In genomic region chr11:71563401-71563800, GRCh38 we compare ENCODE assay signal across 1 cellular context.
A peak's percentile ranks its signal among the peaks of the same experiment; 100 is the strongest.
TF ChIP-seq lines count a peak whose summit lies in the region.

No MANE protein-coding gene starts in this region.

TF ChIP-seq in K562, 482 proteins besides CTCF, POLR2A, EP300 and RAD21:
- TF ChIP-seq SMAD2 (IDR thresholded peaks at IDR 0.05; ENCODE audit: low read depth, low read length), result no peak
- TF ChIP-seq, protein P1, sequence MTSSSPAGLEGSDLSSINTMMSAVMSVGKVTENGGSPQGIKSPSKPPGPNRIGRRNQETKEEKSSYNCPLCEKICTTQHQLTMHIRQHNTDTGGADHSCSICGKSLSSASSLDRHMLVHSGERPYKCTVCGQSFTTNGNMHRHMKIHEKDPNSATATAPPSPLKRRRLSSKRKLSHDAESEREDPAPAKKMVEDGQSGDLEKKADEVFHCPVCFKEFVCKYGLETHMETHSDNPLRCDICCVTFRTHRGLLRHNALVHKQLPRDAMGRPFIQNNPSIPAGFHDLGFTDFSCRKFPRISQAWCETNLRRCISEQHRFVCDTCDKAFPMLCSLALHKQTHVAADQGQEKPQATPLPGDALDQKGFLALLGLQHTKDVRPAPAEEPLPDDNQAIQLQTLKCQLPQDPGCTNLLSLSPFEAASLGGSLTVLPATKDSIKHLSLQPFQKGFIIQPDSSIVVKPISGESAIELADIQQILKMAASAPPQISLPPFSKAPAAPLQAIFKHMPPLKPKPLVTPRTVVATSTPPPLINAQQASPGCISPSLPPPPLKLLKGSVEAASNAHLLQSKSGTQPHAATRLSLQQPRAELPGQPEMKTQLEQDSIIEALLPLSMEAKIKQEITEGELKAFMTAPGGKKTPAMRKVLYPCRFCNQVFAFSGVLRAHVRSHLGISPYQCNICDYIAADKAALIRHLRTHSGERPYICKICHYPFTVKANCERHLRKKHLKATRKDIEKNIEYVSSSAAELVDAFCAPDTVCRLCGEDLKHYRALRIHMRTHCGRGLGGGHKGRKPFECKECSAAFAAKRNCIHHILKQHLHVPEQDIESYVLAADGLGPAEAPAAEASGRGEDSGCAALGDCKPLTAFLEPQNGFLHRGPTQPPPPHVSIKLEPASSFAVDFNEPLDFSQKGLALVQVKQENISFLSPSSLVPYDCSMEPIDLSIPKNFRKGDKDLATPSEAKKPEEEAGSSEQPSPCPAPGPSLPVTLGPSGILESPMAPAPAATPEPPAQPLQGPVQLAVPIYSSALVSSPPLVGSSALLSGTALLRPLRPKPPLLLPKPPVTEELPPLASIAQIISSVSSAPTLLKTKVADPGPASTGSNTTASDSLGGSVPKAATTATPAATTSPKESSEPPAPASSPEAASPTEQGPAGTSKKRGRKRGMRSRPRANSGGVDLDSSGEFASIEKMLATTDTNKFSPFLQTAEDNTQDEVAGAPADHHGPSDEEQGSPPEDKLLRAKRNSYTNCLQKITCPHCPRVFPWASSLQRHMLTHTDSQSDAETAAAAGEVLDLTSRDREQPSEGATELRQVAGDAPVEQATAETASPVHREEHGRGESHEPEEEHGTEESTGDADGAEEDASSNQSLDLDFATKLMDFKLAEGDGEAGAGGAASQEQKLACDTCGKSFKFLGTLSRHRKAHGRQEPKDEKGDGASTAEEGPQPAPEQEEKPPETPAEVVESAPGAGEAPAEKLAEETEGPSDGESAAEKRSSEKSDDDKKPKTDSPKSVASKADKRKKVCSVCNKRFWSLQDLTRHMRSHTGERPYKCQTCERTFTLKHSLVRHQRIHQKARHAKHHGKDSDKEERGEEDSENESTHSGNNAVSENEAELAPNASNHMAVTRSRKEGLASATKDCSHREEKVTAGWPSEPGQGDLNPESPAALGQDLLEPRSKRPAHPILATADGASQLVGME (CRISPR knock-in tag; IDR thresholded peaks at IDR 0.05), result no peak
- peak; percentile 77 for TF ChIP-seq MEIS2 (IDR thresholded peaks at IDR 0.05; ENCODE audit: partially characterized antibody)
- TF ChIP-seq ZNF197 (CRISPR knock-in tag; IDR thresholded peaks at IDR 0.05; ENCODE audit: low read depth), result no peak
- peak; percentile 14; the same call in 1 of the 2 replicates for TF ChIP-seq SPI1 (IDR thresholded peaks at IDR 0.05; ENCODE audit: borderline replicate concordance, low read depth, low read length)
- peak; percentile 43; the same call in 1 of the 2 replicates for TF ChIP-seq ZNF24 (IDR thresholded peaks at IDR 0.05)
- 0 out of 2 replicates have a peak, but pooled peaks have one; percentile 19 for TF ChIP-seq MECOM (CRISPR knock-in tag; IDR thresholded peaks at IDR 0.05)
- peak; percentile 52 for TF ChIP-seq PKNOX1 (IDR thresholded peaks at IDR 0.05)
- peak; percentile 40; the same call in 1 of the 2 replicates for TF ChIP-seq SMC3 (conservative IDR thresholded peaks at IDR 0.05; ENCODE audit: insufficient read depth, low read depth, low read length)
- TF ChIP-seq ZKSCAN1 (IDR thresholded peaks at IDR 0.05; ENCODE audit: low read depth, low read length), result no peak
- no peak for TF ChIP-seq PBX2 (CRISPR knock-in tag; IDR thresholded peaks at IDR 0.05; ENCODE audit: low read depth)
- TF ChIP-seq PBX2 (tag; conservative IDR thresholded peaks at IDR 0.05; ENCODE audit: low read depth), result peak; percentile 64
- TF ChIP-seq RCOR1 (IDR thresholded peaks at IDR 0.05; ENCODE audit: borderline replicate concordance in 1 of 2, low read depth in 2 of 2, low read length in 2 of 2), result 0 out of 4 replicates have a peak, but pooled peaks of 1 of the 2 experiments have one; percentile 33
- peak; percentile 53; the same call in 1 of the 2 replicates for TF ChIP-seq CTBP1 (IDR thresholded peaks at IDR 0.05; ENCODE audit: borderline replicate concordance)
- TF ChIP-seq TEAD1 (CRISPR knock-in tag; IDR thresholded peaks at IDR 0.05), result 0 out of 4 replicates have a peak, but pooled peaks of 1 of the 2 experiments have one; percentile 32
- no peak for TF ChIP-seq CBX5 (IDR thresholded peaks at IDR 0.05; ENCODE audit: borderline replicate concordance, low read depth)
- TF ChIP-seq ZNF3 (CRISPR knock-in tag; IDR thresholded peaks at IDR 0.05), result no peak
- TF ChIP-seq ZEB2 (IDR thresholded peaks at IDR 0.05), result 0 out of 2 replicates have a peak, but pooled peaks have one; percentile 16
- TF ChIP-seq, protein P2, sequence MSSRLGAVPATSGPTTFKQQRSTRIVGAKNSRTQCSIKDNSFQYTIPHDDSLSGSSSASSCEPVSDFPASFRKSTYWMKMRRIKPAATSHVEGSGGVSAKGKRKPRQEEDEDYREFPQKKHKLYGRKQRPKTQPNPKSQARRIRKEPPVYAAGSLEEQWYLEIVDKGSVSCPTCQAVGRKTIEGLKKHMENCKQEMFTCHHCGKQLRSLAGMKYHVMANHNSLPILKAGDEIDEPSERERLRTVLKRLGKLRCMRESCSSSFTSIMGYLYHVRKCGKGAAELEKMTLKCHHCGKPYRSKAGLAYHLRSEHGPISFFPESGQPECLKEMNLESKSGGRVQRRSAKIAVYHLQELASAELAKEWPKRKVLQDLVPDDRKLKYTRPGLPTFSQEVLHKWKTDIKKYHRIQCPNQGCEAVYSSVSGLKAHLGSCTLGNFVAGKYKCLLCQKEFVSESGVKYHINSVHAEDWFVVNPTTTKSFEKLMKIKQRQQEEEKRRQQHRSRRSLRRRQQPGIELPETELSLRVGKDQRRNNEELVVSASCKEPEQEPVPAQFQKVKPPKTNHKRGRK (tag; IDR thresholded peaks at IDR 0.05), result peak; percentile 67; the same call in 1 of the 2 replicates
- no peak for TF ChIP-seq ZSCAN32 (CRISPR knock-in tag; IDR thresholded peaks at IDR 0.05)
- TF ChIP-seq JUND (IDR thresholded peaks at IDR 0.05; ENCODE audit: borderline replicate concordance, low read depth, low read length), result 0 out of 2 replicates have a peak, but pooled peaks have one; percentile 11
- no peak for TF ChIP-seq JUND (tag; IDR thresholded peaks at IDR 0.05; ENCODE audit: borderline replicate concordance, low read depth, low read length)
